In the genomic region with DNA sequence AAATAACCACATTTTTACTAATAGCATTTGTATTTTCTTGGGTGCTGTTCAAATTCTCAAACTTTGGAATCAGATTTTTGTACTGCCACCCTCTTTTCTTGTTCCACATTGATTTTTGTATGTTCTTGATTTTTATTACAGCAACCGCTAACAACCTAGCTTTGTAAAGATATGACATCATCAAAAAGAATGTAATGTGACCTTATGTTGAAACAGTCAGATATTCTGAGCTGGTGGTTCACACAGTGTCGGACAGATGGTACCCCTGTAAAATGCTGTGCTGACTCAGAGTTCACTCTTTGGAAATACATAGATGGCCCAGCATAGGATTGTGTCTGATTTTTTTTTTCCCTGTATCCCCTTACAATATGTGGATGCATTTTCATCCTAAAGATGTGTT, we compare ENCODE assay signal across 11 cellular contexts.
A peak's percentile ranks its signal among the peaks of the same experiment; 100 is the strongest.
DNase-seq lines count a peak whose midpoint lies in the region; ATAC-seq, FAIRE-seq and TF ChIP-seq lines count a peak whose summit lies in the region.
"Had no signal": no experiment of that assay in that cellular context is flagged by ENCODE, and none has a peak within 500 bp of the region (broad histone marks: within the 10 kb centered on the region; RNA-seq: fewer than 3 reads in every experiment).

No MANE protein-coding gene starts in this region.

- H3K36me3 Mint-ChIP-seq in activated naive CD8-positive, alpha-beta T cell treated with anti-CD3 and anti-CD28 coated beads, Interleukin-2, amount 50 U/mL, for 24 hours (ENCODE audit: low read depth): peaks cover 19% of the 10 kb centered on the region
- H3K36me3 Mint-ChIP-seq in activated naive CD8-positive, alpha-beta T cell treated with anti-CD3 and anti-CD28 coated beads for 36 hours: peaks cover 13% of the 10 kb centered on the region

- no peak overlapping the region for H3K4me3 ChIP-seq in heart right ventricle

- H3K4me1 ChIP-seq in heart right ventricle: peaks cover 8 to 98% (median 88%) of the 10 kb centered on the region in 9 donors

- intact Hi-C loops in heart right ventricle (cut with DNase I): loop anchor here in 2 of 10 donors (10.0 kb wide), 2 partner anchors 89 to 349 kb away; no protein-coding TSS in a partner anchor

- H3K27me3 Mint-ChIP-seq in activated naive CD8-positive, alpha-beta T cell treated with anti-CD3 and anti-CD28 coated beads, Interleukin-2, amount 50 U/mL, for 24 hours: no peaks in the 10 kb centered on the region
- H3K27me3 Mint-ChIP-seq in activated naive CD8-positive, alpha-beta T cell treated with anti-CD3 and anti-CD28 coated beads for 36 hours: no peaks in the 10 kb centered on the region
- H3K27me3 Mint-ChIP-seq: activated naive CD4-positive, alpha-beta T cell treated with anti-CD3 and anti-CD28 coated beads, Interleukin-2, amount 50 U/mL, for 24 hours had no signal

- TF ChIP-seq CTCF in heart right ventricle (IDR thresholded peaks at IDR 0.05): no peak

- ATAC-seq in activated naive CD8-positive, alpha-beta T cell treated with anti-CD3 and anti-CD28 coated beads, Interleukin-2, amount 50 U/mL, for 24 hours: peak; percentile 57
- ATAC-seq in SK-N-SH treated with all-trans-retinoic acid at 6 μM for 48 hours: peak; percentile 68
- ATAC-seq in heart right ventricle: peak in 3 of 8 donors; percentile 47 to 86 (median 63)
- ATAC-seq in HG03108 (IDR thresholded peaks at IDR 0.05; ENCODE audit: unreplicated experiment): no peak
- ATAC-seq in HG02759 (IDR thresholded peaks at IDR 0.05; ENCODE audit: unreplicated experiment): no peak

- no peak overlapping the region for H3K27ac Mint-ChIP-seq in activated naive CD8-positive, alpha-beta T cell treated with anti-CD3 and anti-CD28 coated beads, Interleukin-2, amount 50 U/mL, for 24 hours
- no peak overlapping the region for H3K27ac Mint-ChIP-seq in activated naive CD8-positive, alpha-beta T cell treated with anti-CD3 and anti-CD28 coated beads for 36 hours
- H3K27ac Mint-ChIP-seq: activated naive CD4-positive, alpha-beta T cell treated with anti-CD3 and anti-CD28 coated beads, Interleukin-2, amount 50 U/mL, for 24 hours had no signal

- H3K9me3 Mint-ChIP-seq in activated naive CD8-positive, alpha-beta T cell treated with anti-CD3 and anti-CD28 coated beads, Interleukin-2, amount 50 U/mL, for 24 hours: no peaks in the 10 kb centered on the region
- H3K9me3 Mint-ChIP-seq in activated naive CD8-positive, alpha-beta T cell treated with anti-CD3 and anti-CD28 coated beads for 36 hours: no peaks in the 10 kb centered on the region
- H3K9me3 Mint-ChIP-seq: activated naive CD4-positive, alpha-beta T cell treated with anti-CD3 and anti-CD28 coated beads, Interleukin-2, amount 50 U/mL, for 24 hours had no signal

- no peak for FAIRE-seq in urothelium cell line (lab: Jason Lieb, UNC)

- H3K9me3 ChIP-seq in heart right ventricle: no peaks in the 10 kb centered on the region

- 30 to 39% methylated on average over 2 of the region's 2 CpGs for WGBS in heart right ventricle, 2 donors

- DNase-seq in activated naive CD8-positive, alpha-beta T cell treated with anti-CD3 and anti-CD28 coated beads, Interleukin-2, amount 50 U/mL, for 24 hours: no peak
- no peak for DNase-seq in activated naive CD8-positive, alpha-beta T cell treated with anti-CD3 and anti-CD28 coated beads for 36 hours
- DNase-seq in heart right ventricle (no peak), urothelium cell line (ENCODE audit: low spot score) (peak; percentile 39), NCI-H2107 treated with DMSO at 0.1 percent for 48 hours (lab: John Stamatoyannopoulos, UW; ENCODE audit: unreplicated experiment) (no peak)
- DNase-seq: left cardiac atrium had no signal

- H3K4me1 Mint-ChIP-seq in activated naive CD8-positive, alpha-beta T cell treated with anti-CD3 and anti-CD28 coated beads, Interleukin-2, amount 50 U/mL, for 24 hours: peaks cover 21% of the 10 kb centered on the region
- peaks cover 25% of the 10 kb centered on the region for H3K4me1 Mint-ChIP-seq in activated naive CD8-positive, alpha-beta T cell treated with anti-CD3 and anti-CD28 coated beads for 36 hours

- no peaks in the 10 kb centered on the region for H3K27me3 ChIP-seq in heart right ventricle

- H3K27ac ChIP-seq in heart right ventricle: peak overlapping the region in 6 of 10 donors; percentile 5 to 39 (median 24)
- H3K27ac ChIP-seq: C4-2B had no signal

- peaks cover 0 to 38% (median 4%) of the 10 kb centered on the region in 9 donors for H3K36me3 ChIP-seq in heart right ventricle

- H3K4me3 Mint-ChIP-seq in activated naive CD8-positive, alpha-beta T cell treated with anti-CD3 and anti-CD28 coated beads, Interleukin-2, amount 50 U/mL, for 24 hours: no peak overlapping the region
- no peak overlapping the region for H3K4me3 Mint-ChIP-seq in activated naive CD8-positive, alpha-beta T cell treated with anti-CD3 and anti-CD28 coated beads for 36 hours
- H3K4me3 Mint-ChIP-seq: activated naive CD4-positive, alpha-beta T cell treated with anti-CD3 and anti-CD28 coated beads, Interleukin-2, amount 50 U/mL, for 24 hours had no signal

TF ChIP-seq in SK-N-SH treated with all-trans-retinoic acid at 6 μM for 48 hours, 23 proteins besides CTCF, POLR2A, EP300 and RAD21:
- no peak for TF ChIP-seq ZFP3 (CRISPR knock-in tag; IDR thresholded peaks at IDR 0.05)

Comparison
In these comparisons a context has a peak if more than half of its experiments do, and no peak if none do; other contexts are left out.
1. ATAC-seq: peak in activated naive CD8-positive, alpha-beta T cell treated with anti-CD3 and anti-CD28 coated beads, Interleukin-2, amount 50 U/mL, for 24 hours (single experiment) and SK-N-SH treated with all-trans-retinoic acid at 6 μM for 48 hours (single experiment); none in HG03108 (single experiment) and HG02759 (single experiment).